Comparison of ENCODE assay signal across 2 cellular contexts in genomic region chr10:49762566-49762877, GRCh38.
TF ChIP-seq lines count a peak whose summit lies in the region.

No MANE protein-coding gene starts in this region.

TF ChIP-seq in A549, 52 proteins besides CTCF, POLR2A, EP300 and RAD21 (continued from another document):
- TF ChIP-seq REST (IDR thresholded peaks at IDR 0.05) (peak; percentile 82), NR3C1 (IDR thresholded peaks at IDR 0.05) (no peak), ZC3H11A (IDR thresholded peaks at IDR 0.05) (no peak), SREBF2 (IDR thresholded peaks at IDR 0.05) (no peak)
- TF ChIP-seq, protein P1, sequence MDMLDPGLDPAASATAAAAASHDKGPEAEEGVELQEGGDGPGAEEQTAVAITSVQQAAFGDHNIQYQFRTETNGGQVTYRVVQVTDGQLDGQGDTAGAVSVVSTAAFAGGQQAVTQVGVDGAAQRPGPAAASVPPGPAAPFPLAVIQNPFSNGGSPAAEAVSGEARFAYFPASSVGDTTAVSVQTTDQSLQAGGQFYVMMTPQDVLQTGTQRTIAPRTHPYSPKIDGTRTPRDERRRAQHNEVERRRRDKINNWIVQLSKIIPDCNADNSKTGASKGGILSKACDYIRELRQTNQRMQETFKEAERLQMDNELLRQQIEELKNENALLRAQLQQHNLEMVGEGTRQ (IDR thresholded peaks at IDR 0.05), result no peak; the same call in 1 of the 2 replicates
- TF ChIP-seq, protein P2, sequence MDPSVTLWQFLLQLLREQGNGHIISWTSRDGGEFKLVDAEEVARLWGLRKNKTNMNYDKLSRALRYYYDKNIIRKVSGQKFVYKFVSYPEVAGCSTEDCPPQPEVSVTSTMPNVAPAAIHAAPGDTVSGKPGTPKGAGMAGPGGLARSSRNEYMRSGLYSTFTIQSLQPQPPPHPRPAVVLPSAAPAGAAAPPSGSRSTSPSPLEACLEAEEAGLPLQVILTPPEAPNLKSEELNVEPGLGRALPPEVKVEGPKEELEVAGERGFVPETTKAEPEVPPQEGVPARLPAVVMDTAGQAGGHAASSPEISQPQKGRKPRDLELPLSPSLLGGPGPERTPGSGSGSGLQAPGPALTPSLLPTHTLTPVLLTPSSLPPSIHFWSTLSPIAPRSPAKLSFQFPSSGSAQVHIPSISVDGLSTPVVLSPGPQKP (IDR thresholded peaks at IDR 0.05; ENCODE audit: low read depth, low read length), result no peak
- TF ChIP-seq, protein P3, sequence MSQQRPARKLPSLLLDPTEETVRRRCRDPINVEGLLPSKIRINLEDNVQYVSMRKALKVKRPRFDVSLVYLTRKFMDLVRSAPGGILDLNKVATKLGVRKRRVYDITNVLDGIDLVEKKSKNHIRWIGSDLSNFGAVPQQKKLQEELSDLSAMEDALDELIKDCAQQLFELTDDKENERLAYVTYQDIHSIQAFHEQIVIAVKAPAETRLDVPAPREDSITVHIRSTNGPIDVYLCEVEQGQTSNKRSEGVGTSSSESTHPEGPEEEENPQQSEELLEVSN (IDR thresholded peaks at IDR 0.05; ENCODE audit: borderline replicate concordance, low read depth), result no peak

TF ChIP-seq in HCT116, 20 proteins besides CTCF, POLR2A, EP300 and RAD21 (continued from another document):
- no peak for TF ChIP-seq ZBTB33 (IDR thresholded peaks at IDR 0.05; ENCODE audit: extremely low read depth, insufficient replicate concordance, low read length)
- TF ChIP-seq ZFX (IDR thresholded peaks at IDR 0.05), result no peak
- no peak for TF ChIP-seq EZH2phosphoT487 (IDR thresholded peaks at IDR 0.05; ENCODE audit: borderline replicate concordance)
- no peak for TF ChIP-seq SRF (IDR thresholded peaks at IDR 0.05; ENCODE audit: low read depth)
- no peak for TF ChIP-seq ATF3 (IDR thresholded peaks at IDR 0.05)
